ENCODE assay signal across 8 cellular contexts in the genomic region with DNA sequence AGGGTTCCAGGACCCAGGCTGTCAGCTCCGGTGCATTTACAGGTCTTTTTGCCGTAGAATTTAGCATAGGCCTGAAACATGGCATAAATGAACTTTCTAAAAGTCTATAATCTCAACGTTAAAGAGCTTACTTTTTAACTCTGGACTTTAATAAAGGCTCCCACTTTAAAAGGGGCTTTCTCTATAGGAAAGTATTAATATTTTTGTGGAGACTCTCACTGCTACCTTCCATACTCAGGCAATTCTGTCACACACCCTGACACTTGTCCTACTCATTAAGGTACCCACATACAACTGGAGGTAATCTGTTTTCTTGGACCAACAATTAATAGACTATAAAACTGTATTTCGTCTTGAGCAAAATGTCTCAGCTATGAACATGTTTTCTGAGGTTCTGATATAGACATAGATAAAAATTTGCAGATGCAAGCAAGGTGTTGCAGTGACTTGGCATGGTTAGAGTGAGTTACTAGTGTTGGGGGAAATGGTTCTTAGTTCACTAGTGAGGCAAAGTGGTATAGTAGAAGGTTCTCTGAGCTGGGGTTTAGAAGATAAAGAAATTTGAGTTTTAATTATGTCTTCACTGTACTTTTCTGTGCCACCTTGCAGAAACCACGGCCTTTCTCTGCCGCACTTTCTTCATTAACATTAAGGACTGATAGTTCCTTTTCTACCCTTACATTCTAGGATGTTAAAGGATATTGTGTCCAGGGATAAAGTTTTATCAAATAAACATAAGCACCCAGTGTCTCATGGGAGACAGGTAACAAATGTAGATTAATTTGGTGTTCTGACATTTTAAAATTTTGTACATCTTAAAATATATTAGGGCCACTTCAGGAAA. TPM values are rescaled to one million over a fixed set of nuclear protein-coding genes. Genes with fewer than 3 reads are reported as not detected.
DNase-seq lines count a peak whose midpoint lies in the region; ATAC-seq, FAIRE-seq and TF ChIP-seq lines count a peak whose summit lies in the region.

No MANE protein-coding gene starts in this region.

- no peak for TF ChIP-seq RAD21 in GM12878 (IDR thresholded peaks at IDR 0.05; ENCODE audit: insufficient read depth, low read depth, low read length)

- no peak for ATAC-seq in GM12878
- no peak for ATAC-seq in upper lobe of right lung
- no peak for ATAC-seq in HG03025 (IDR thresholded peaks at IDR 0.05; ENCODE audit: low FRiP score, unreplicated experiment)

- peak overlapping the region; percentile 88 for H3K4me2 ChIP-seq in GM12878 (ENCODE audit: control insufficient read depth, insufficient read depth)

- SMC1A ChIA-PET in GM12878 (lab: Charles Lee; ENCODE audit: uncharacterized antibody, unreplicated experiment), result interaction anchor here (0.6 to 2.8 kb wide), 20 partner anchors 8 to 802 kb away, joined by 3 to 14 read pairs (median 4); no protein-coding TSS in a partner anchor

- peak overlapping the region; percentile 100 for H3K9ac ChIP-seq in GM12878 (ENCODE audit: control insufficient read depth, insufficient read depth, low read length)

- H3K27ac ChIP-seq in GM12878 (ENCODE audit: control insufficient read depth, insufficient read depth) (peak overlapping the region; percentile 94), upper lobe of right lung (peak overlapping the region; percentile 100)

- no peak for FAIRE-seq in GM12878 (lab: Jason Lieb, UNC)

- H4K20me1 ChIP-seq in GM12878 (ENCODE audit: control insufficient read depth, insufficient read depth), result no peaks in the 10 kb centered on the region

- peak overlapping the region; percentile 74 for H3K4me3 ChIP-seq in GM12878
- peak overlapping the region; percentile 86 for H3K4me3 ChIP-seq in upper lobe of right lung

- intact Hi-C loops in GM12878 (cut with micrococcal nuclease; ENCODE audit: unreplicated experiment) (loop anchor here (2.0 kb wide), 2 partner anchors 37 to 1099 kb away; no protein-coding TSS in a partner anchor), upper lobe of right lung (cut with DNase I) (loop anchor here (10.0 kb wide), 1 partner anchor 61 kb away; no protein-coding TSS in a partner anchor)

- peak overlapping the region; percentile 95 for H3K27ac Mint-ChIP-seq in activated naive CD4-positive, alpha-beta T cell treated with anti-CD3 and anti-CD28 coated beads, Interleukin-2, amount 10 ng/mL, durations not matched to agents 7 days and 5 days

- H3K4me1 Mint-ChIP-seq in activated naive CD4-positive, alpha-beta T cell treated with anti-CD3 and anti-CD28 coated beads, Interleukin-2, amount 10 ng/mL, durations not matched to agents 7 days and 5 days, result peaks cover 46% of the 10 kb centered on the region

- TF ChIP-seq CTCF in GM12878 (IDR thresholded peaks at IDR 0.05 in 2 of 3, conservative IDR thresholded peaks at IDR 0.05 in 1 of 3; ENCODE audit: control insufficient read depth in 2 of 3, extremely low read depth in 1 of 3, insufficient read depth in 1 of 3, low read depth in 3 of 3, low read length in 3 of 3) (no peak), upper lobe of right lung (IDR thresholded peaks at IDR 0.05) (no peak)

- H3K79me2 ChIP-seq in GM12878 (ENCODE audit: control insufficient read depth, insufficient read depth, low read length), result peaks cover 1% of the 10 kb centered on the region

- H3K4me1 ChIP-seq in GM12878 (ENCODE audit: control insufficient read depth, insufficient read depth, low read length), result peaks cover 13% of the 10 kb centered on the region
- H3K4me1 ChIP-seq in upper lobe of right lung, result peaks cover 24% of the 10 kb centered on the region

- no peaks in the 10 kb centered on the region for H3K9me3 Mint-ChIP-seq in activated naive CD4-positive, alpha-beta T cell treated with anti-CD3 and anti-CD28 coated beads, Interleukin-2, amount 10 ng/mL, durations not matched to agents 7 days and 5 days

- H3K27me3 ChIP-seq in GM12878 (replicated peaks in 1 of 2; ENCODE audit: control insufficient read depth in 2 of 2, insufficient read depth in 2 of 2, low read length in 1 of 2), result no peaks in the 10 kb centered on the region
- H3K27me3 ChIP-seq in upper lobe of right lung, result no peaks in the 10 kb centered on the region

- RAD21 ChIA-PET in GM12878 (lab: Charles Lee; ENCODE audit: unreplicated experiment), result interaction anchor here (0.7 to 7.1 kb wide), 18 partner anchors 9 to 713 kb away, joined by 3 to 36 read pairs (median 4); no protein-coding TSS in a partner anchor

- TSS peak; percentile 87 for BruUV-seq in GM12878 (replicated peaks; lab: Mats Ljungman, UMichigan)

- WGBS in GM12878 (ENCODE audit: insufficient coverage, insufficient replicate concordance, low lambda C conversion rate, missing lambda C conversion rate), result 33% methylated on average over 6 of the region's 6 CpGs

- H2AFZ ChIP-seq in GM12878 (ENCODE audit: control insufficient read depth, low read depth, low read length), result peak overlapping the region; percentile 62

- H3K9me3 ChIP-seq in GM12878 (replicated peaks; ENCODE audit: control insufficient read depth, insufficient read depth, low read length) (no peaks in the 10 kb centered on the region), upper lobe of right lung (no peaks in the 10 kb centered on the region)

- H3K36me3 Mint-ChIP-seq in activated naive CD4-positive, alpha-beta T cell treated with anti-CD3 and anti-CD28 coated beads, Interleukin-2, amount 10 ng/mL, durations not matched to agents 7 days and 5 days, result peaks cover 4% of the 10 kb centered on the region

- peak overlapping the region; percentile 68 for H3K4me3 Mint-ChIP-seq in activated naive CD4-positive, alpha-beta T cell treated with anti-CD3 and anti-CD28 coated beads, Interleukin-2, amount 10 ng/mL, durations not matched to agents 7 days and 5 days

- CTCF ChIA-PET in activated naive CD4-positive, alpha-beta T cell treated with anti-CD3 and anti-CD28 coated beads, Interleukin-2, amount 10 ng/mL, durations not matched to agents 7 days and 5 days (lab: Charles Lee), result interaction anchor here (0.6 to 1.7 kb wide), 3 partner anchors 9 to 244 kb away, joined by 3 to 9 read pairs (median 3); no protein-coding TSS in a partner anchor
- CTCF ChIA-PET in GM12878 (lab: Yijun Ruan, JAX), result interaction anchor here (0.6 to 1.4 kb wide), 7 partner anchors 8 to 247 kb away, joined by 3 to 4 read pairs (median 3); no protein-coding TSS in a partner anchor

- no peaks in the 10 kb centered on the region for H3K27me3 Mint-ChIP-seq in activated naive CD4-positive, alpha-beta T cell treated with anti-CD3 and anti-CD28 coated beads, Interleukin-2, amount 10 ng/mL, durations not matched to agents 7 days and 5 days

- in situ Hi-C loops in GM12878 (cut with MboI), result loop anchor here (10.0 to 25.0 kb wide), 2 partner anchors 51 to 244 kb away; no protein-coding TSS in a partner anchor

- no peak for TF ChIP-seq POLR2A in GM12878 (IDR thresholded peaks at IDR 0.05; ENCODE audit: low read depth, low read length)

- no peaks in the 10 kb centered on the region for H3K36me3 ChIP-seq in GM12878 (ENCODE audit: control insufficient read depth in 2 of 2, insufficient read depth in 2 of 2, low read length in 1 of 2)
- H3K36me3 ChIP-seq in upper lobe of right lung, result no peaks in the 10 kb centered on the region

- no peak for DNase-seq in activated naive CD4-positive, alpha-beta T cell treated with anti-CD3 and anti-CD28 coated beads, Interleukin-2, amount 10 ng/mL, durations not matched to agents 7 days and 5 days
- no peak for DNase-seq in activated naive CD4-positive, alpha-beta T cell (lab: John Stamatoyannopoulos, UW)
- DNase-seq in GM12878 (ENCODE audit: low read depth, low spot score) (no peak), medulla oblongata (ENCODE audit: extremely low spot score) (peak; percentile 32), upper lobe of right lung (no peak), NCI-H526 treated with DMSO at 0.1 percent for 48 hours (lab: John Stamatoyannopoulos, UW) (no peak), activated gamma-delta T cell (lab: John Stamatoyannopoulos, UW) (no peak)

- TF ChIP-seq EP300 in GM12878 (IDR thresholded peaks at IDR 0.05; ENCODE audit: borderline replicate concordance in 1 of 2, control insufficient read depth in 1 of 2, low read depth in 2 of 2, low read length in 2 of 2), result no peak

- POLR2A ChIA-PET in GM12878 (lab: Charles Lee), result interaction anchor here (0.6 to 3.3 kb wide), 8 partner anchors 40 to 95 kb away, joined by 3 to 20 read pairs (median 4); no protein-coding TSS in a partner anchor

TF ChIP-seq in GM12878, 131 proteins besides CTCF, POLR2A, EP300 and RAD21:
- TF ChIP-seq, protein P1, sequence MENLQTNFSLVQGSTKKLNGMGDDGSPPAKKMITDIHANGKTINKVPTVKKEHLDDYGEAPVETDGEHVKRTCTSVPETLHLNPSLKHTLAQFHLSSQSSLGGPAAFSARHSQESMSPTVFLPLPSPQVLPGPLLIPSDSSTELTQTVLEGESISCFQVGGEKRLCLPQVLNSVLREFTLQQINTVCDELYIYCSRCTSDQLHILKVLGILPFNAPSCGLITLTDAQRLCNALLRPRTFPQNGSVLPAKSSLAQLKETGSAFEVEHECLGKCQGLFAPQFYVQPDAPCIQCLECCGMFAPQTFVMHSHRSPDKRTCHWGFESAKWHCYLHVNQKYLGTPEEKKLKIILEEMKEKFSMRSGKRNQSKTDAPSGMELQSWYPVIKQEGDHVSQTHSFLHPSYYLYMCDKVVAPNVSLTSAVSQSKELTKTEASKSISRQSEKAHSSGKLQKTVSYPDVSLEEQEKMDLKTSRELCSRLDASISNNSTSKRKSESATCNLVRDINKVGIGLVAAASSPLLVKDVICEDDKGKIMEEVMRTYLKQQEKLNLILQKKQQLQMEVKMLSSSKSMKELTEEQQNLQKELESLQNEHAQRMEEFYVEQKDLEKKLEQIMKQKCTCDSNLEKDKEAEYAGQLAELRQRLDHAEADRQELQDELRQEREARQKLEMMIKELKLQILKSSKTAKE (IDR thresholded peaks at IDR 0.05; ENCODE audit: low read depth, poor library complexity, severe bottlenecking), result peak; percentile 26
- TF ChIP-seq FOXM1 (IDR thresholded peaks at IDR 0.05; ENCODE audit: low read depth, low read length), result no peak
TF ChIP-seq in GM12878: peak in this region for 1.

RNA-seq across cellular contexts. Expression of gene NR4A2, which starts 10.8 kb away (rescaled TPM):
- 3.3 and 5.1 TPM in 2 replicates for total RNA-seq in GM12878 (2013; cell fraction: nucleolus; rRNA removed)
- 0.44 and 0.68 TPM in 2 replicates for total RNA-seq in GM12878 (2014; rRNA removed)
- 0.41 and 0.49 TPM in 2 replicates for total RNA-seq in GM12878 (2014; rRNA removed; fragmentation: Illumina TruSeq; extraction: Trizol)
- 1.4 TPM in 2 replicates for total RNA-seq in GM12878 (2021)
- polyA plus RNA-seq in GM12878 (2011; ENCODE audit: low read depth), result 0.35 TPM
- polyA plus RNA-seq in GM12878 (2011; rRNA removed), result 3.4 and 4.0 TPM in 2 replicates
- polyA plus RNA-seq in GM12878 (2011; cell fraction: cytosol; rRNA removed), result 3.2 TPM in 2 replicates
- 16.2 and 18.4 TPM in 2 replicates for polyA plus RNA-seq in GM12878 (2011; cell fraction: nucleus; rRNA removed)
- polyA plus RNA-seq in GM12878 (2012), result 0.66 and 2.4 TPM in 2 replicates
- polyA plus RNA-seq in GM12878 (2014; fragmentation: Illumina TruSeq; extraction: Trizol), result 0.91 and 1.3 TPM in 2 replicates
- polyA plus RNA-seq in GM12878 (2014; fragmentation: Nextera tagmentation; extraction: Ambion mirVana), result under 1 TPM; 0.40 to 0.42 TPM
- polyA plus RNA-seq in GM12878 (2014; rRNA removed), result 0.70 and 0.71 TPM in 2 replicates
- polyA plus RNA-seq in GM12878 (2016; fragmentation: Nextera tagmentation; extraction: Ambion mirVana), result under 1 TPM; 0.15 to 0.45 TPM
- 3.4 and 4.8 TPM in 2 replicates for polyA minus RNA-seq in GM12878 (2011; rRNA and poly(A)+ RNA removed)
- 2.5 and 3.1 TPM in 2 replicates for polyA minus RNA-seq in GM12878 (2011; cell fraction: cytosol; rRNA and poly(A)+ RNA removed)
- 11.5 and 16.0 TPM in 2 replicates for polyA minus RNA-seq in GM12878 (2011; cell fraction: nucleus; rRNA and poly(A)+ RNA removed)
- 3.5 TPM for total RNA-seq in upper lobe of right lung
